ENCODE assay signal across 14 cellular contexts in genomic region chr13:31908696-31909386, GRCh38.
DNase-seq lines count a peak whose midpoint lies in the region; ATAC-seq and TF ChIP-seq lines count a peak whose summit lies in the region.
"Had no signal": no experiment of that assay in that cellular context is flagged by ENCODE, and none has a peak within 500 bp of the region (broad histone marks: within the 10 kb centered on the region; RNA-seq: fewer than 3 reads in every experiment).

No MANE protein-coding gene starts in this region.

- POLR2A ChIA-PET in T-cell (lab: Charles Lee): no interaction called here

- H3K27me3 Mint-ChIP-seq in T-cell: peaks cover 2 to 4% of the 10 kb centered on the region in 2 donors

- H3K4me3 ChIP-seq in right cardiac atrium (ENCODE audit: low read length): no peak overlapping the region
- no peak overlapping the region for H3K4me3 ChIP-seq in ovary
- H3K4me3 ChIP-seq: adrenal gland had no signal

- no peaks in the 10 kb centered on the region for H3K36me3 ChIP-seq in ovary
- H3K36me3 ChIP-seq: adrenal gland, WERI-Rb-1 had no signal

- no peak for TF ChIP-seq POLR2A in ovary (IDR thresholded peaks at IDR 0.05)

- H3K27ac Mint-ChIP-seq in T-cell: peak overlapping the region in 1 of 2 donors; percentile 19

- no peak overlapping the region for H3K4me3 Mint-ChIP-seq in T-cell

- 59% methylated on average over 4 of the region's 4 CpGs for whole genome bisulfite sequencing in right cardiac atrium
- 79 to 83% (median 80%) methylated on average over 4 of the region's 4 CpGs for WGBS in ovary, 3 donors

- peaks cover 4 to 28% (median 5%) of the 10 kb centered on the region in 3 donors for H3K4me1 Mint-ChIP-seq in T-cell

- intact Hi-C loops in Right ventricle myocardium superior (cut with DNase I): no loop called here
- intact Hi-C loops in cardiac septum (cut with DNase I): no loop called here
- intact Hi-C loops in right cardiac atrium (cut with DNase I): loop anchor here in 1 of 4 donors (5.0 kb wide), 1 partner anchor 403 kb away; no protein-coding TSS in a partner anchor
- intact Hi-C loops in ovary (cut with DNase I): loop anchor here in 2 of 4 donors (5.0 to 10.0 kb wide), 2 partner anchors 403 to 406 kb away; partner anchors contain the start of genes BRCA2 (in 1 of the 2) and ZAR1L (in 1 of the 2)

- TF ChIP-seq CTCF in ovary (IDR thresholded peaks at IDR 0.05): no peak

- H3K4me1 ChIP-seq in right cardiac atrium (ENCODE audit: control insufficient read depth, insufficient read depth, low read length): peaks cover 3% of the 10 kb centered on the region
- H3K4me1 ChIP-seq in ovary (ENCODE audit: insufficient read depth): peaks cover 5% of the 10 kb centered on the region

- no peaks in the 10 kb centered on the region for H3K36me3 Mint-ChIP-seq in T-cell

- CTCF ChIA-PET in T-cell (lab: Charles Lee): interaction anchor here (0.6 to 2.1 kb wide), 12 partner anchors 10 to 1815 kb away, joined by 3 to 10 read pairs (median 6); no protein-coding TSS in a partner anchor

- no peak for DNase-seq in Right ventricle myocardium superior
- no peak for DNase-seq in cardiac septum (ENCODE audit: low spot score)
- peak; percentile 92 for DNase-seq in SIG-M5 treated with dmso at 0.1 percent for 504 hours (lab: John Stamatoyannopoulos, UW; ENCODE audit: unreplicated experiment)
- no peak for DNase-seq in right cardiac atrium
- no peak for DNase-seq in ovary
- DNase-seq in T-cell: no peak
- DNase-seq: adrenal gland; cortex of kidney; EL; IMR-90; stimulated activated CD8-positive, alpha-beta memory T cell treated with anti-CD3 and anti-CD28 coated beads, Interleukin-4, amount 100 ng/mL, for 48 hours; WERI-Rb-1 had no signal

- no peak for TF ChIP-seq EP300 in ovary (IDR thresholded peaks at IDR 0.05)

- no peak overlapping the region for H3K27ac ChIP-seq in right cardiac atrium (ENCODE audit: low read length)
- H3K27ac ChIP-seq in ovary: no peak overlapping the region
- H3K27ac ChIP-seq: adrenal gland, WERI-Rb-1 had no signal

- H3K27me3 ChIP-seq in right cardiac atrium (ENCODE audit: control insufficient read depth, insufficient read depth) (no peaks in the 10 kb centered on the region), ovary (no peaks in the 10 kb centered on the region)
- H3K27me3 ChIP-seq: adrenal gland had no signal

- ATAC-seq in Right ventricle myocardium superior (ENCODE audit: poor library complexity): peak; percentile 57
- ATAC-seq in right cardiac atrium: peak; percentile 33 to 42
- ATAC-seq in GM18502 (IDR thresholded peaks at IDR 0.05; ENCODE audit: poor library complexity, unreplicated experiment): no peak
- no peak for ATAC-seq in T-cell (replicated peaks in 1 of 4)
- ATAC-seq in GM18867 (IDR thresholded peaks at IDR 0.05; ENCODE audit: unreplicated experiment): no peak

- no peaks in the 10 kb centered on the region for H3K9me3 ChIP-seq in right cardiac atrium (ENCODE audit: control insufficient read depth, low read length)
- H3K9me3 ChIP-seq in ovary: no peaks in the 10 kb centered on the region
- H3K9me3 ChIP-seq: adrenal gland had no signal

- H3K9me3 Mint-ChIP-seq in T-cell: no peaks in the 10 kb centered on the region

Comparison
In these comparisons a context has a peak if more than half of its experiments do, and no peak if none do; other contexts are left out.
1. ATAC-seq: peak in Right ventricle myocardium superior (single experiment) and right cardiac atrium (2 of 2); none in GM18502 (single experiment), T-cell (0 of 4) and GM18867 (single experiment).